1 cellular context compared by ENCODE assay signal in the genomic region with DNA sequence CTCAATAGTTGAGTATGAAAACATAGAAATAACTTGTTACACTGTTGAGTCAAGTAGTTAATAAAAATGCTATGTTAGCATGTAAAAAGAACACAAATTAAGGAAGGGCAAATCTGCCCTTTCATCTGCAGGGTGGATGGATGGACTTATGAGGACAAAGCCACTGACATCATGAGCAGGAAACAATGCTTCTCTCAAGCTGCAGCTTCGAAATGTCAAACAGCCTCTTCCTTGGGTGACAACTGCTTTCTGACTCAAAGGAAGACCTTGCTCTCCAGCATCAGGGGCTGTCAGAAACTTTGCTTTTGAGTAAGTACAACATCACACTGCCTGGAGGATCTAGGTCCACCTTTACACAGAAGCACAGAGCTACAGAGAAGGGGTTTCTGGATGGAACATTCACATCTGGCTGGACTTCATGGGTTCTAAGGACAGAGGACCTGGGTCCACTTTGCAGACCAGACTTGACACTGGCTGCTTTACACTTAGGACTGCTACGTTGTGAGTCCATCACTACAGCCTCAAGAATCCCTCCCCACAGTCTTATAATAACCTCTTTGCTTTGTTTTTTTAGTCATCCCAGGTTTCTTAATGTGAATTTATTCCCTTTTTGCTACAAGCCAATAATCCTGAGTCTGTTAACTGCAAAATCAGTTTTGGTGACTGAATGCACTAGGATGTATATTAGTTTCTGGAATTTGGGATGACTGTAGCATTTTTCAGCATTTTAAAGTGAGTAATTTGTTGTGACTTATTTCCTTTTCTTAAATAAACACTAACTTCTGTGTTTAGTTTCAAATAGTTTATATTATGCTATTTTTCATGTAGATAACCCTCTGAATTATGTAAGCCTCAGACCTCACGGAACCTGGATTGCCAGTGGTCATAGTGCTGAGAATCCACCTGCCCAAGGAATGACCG.
TF ChIP-seq lines count a peak whose summit lies in the region.

No MANE protein-coding gene starts in this region.

TF ChIP-seq in endothelial cell of umbilical vein, 7 proteins besides CTCF, POLR2A, EP300 and RAD21:
- TF ChIP-seq MYC (IDR thresholded peaks at IDR 0.05; ENCODE audit: low read depth, low read length) (no peak), FOS (IDR thresholded peaks at IDR 0.05; ENCODE audit: borderline replicate concordance, insufficient read depth, low read length) (peak; percentile 38)
